Comparison of ENCODE assay signal across 23 cellular contexts in genomic region chr2:101658387-101658786, GRCh38.
"Had no signal": no experiment of that assay in that cellular context is flagged by ENCODE, and none has a peak within 500 bp of the region (broad histone marks: within the 10 kb centered on the region; RNA-seq: fewer than 3 reads in every experiment).

No MANE protein-coding gene starts in this region.

- H3K27me3 Mint-ChIP-seq: activated naive CD8-positive, alpha-beta T cell; stimulated activated naive CD8-positive, alpha-beta T cell treated with anti-CD3 and anti-CD28 coated beads, Interleukin-15, Interleukin-2, amounts not matched to agents 100 ng/mL and 50 ng/mL, for 24 hours had no signal

- H3K4me3 ChIP-seq: adrenal gland, left lung, thyroid gland, upper lobe of right lung had no signal

- H3K36me3 Mint-ChIP-seq: activated naive CD8-positive, alpha-beta T cell; natural killer cell had no signal

- H3K4me1 ChIP-seq: adrenal gland, left lung, thyroid gland, upper lobe of right lung had no signal

- H3K9me3 ChIP-seq: adrenal gland, left lung, thyroid gland, upper lobe of right lung had no signal

- DNase-seq: activated CD4-positive, alpha-beta T cell treated with anti-CD3 and anti-CD28 coated beads for 1 hour; activated CD4-positive, alpha-beta T cell treated with anti-CD3 and anti-CD28 coated beads, Interleukin-2, amount 50 U/mL, for 1 hour; activated CD8-positive, alpha-beta T cell treated with anti-CD3 and anti-CD28 coated beads, Interleukin-2, amount 10 ng/mL, durations not matched to agents 7 days and 5 days; activated gamma-delta T cell treated with Interleukin-2 at 50 U/mL for 16 hours; activated T-cell treated with anti-CD3 and anti-CD28 coated beads, Interleukin-2, amount 50 U/mL, for 1 hour; adrenal gland; cerebellar nuclear complex; cortex of kidney; foreskin fibroblast; left lung; mammary epithelial cell; midbrain; natural killer cell; retina; stimulated activated CD4-positive, alpha-beta T cell treated with anti-CD3 and anti-CD28 coated beads, Interleukin-4, amount 100 ng/mL, for 4 hours; substantia nigra; T-helper 9 cell; thyroid gland; upper lobe of right lung had no signal

- ATAC-seq: activated CD8-positive, alpha-beta T cell treated with anti-CD3 and anti-CD28 coated beads, Interleukin-2, amount 10 ng/mL, durations not matched to agents 7 days and 5 days; left lung; natural killer cell; upper lobe of right lung had no signal

- H3K36me3 ChIP-seq: adrenal gland, left lung, thyroid gland, upper lobe of right lung had no signal

- H3K27me3 ChIP-seq: adrenal gland, left lung, thyroid gland, upper lobe of right lung had no signal

- H3K27ac ChIP-seq: adrenal gland, left lung, thyroid gland, upper lobe of right lung had no signal

- H3K4me1 Mint-ChIP-seq: natural killer cell had no signal

- H3K9me3 Mint-ChIP-seq: natural killer cell had no signal

- FAIRE-seq: bronchial epithelial cell had no signal

- H3K27ac Mint-ChIP-seq: activated CD8-positive, alpha-beta T cell treated with anti-CD3 and anti-CD28 coated beads, Interleukin-2, amount 10 ng/mL, durations not matched to agents 7 days and 5 days; activated naive CD8-positive, alpha-beta T cell; natural killer cell; progenitor cell of endocrine pancreas; stimulated activated naive CD8-positive, alpha-beta T cell treated with anti-CD3 and anti-CD28 coated beads, Interleukin-15, Interleukin-2, amounts not matched to agents 100 ng/mL and 50 ng/mL, for 24 hours had no signal

- H3K4me3 Mint-ChIP-seq: activated CD8-positive, alpha-beta T cell treated with anti-CD3 and anti-CD28 coated beads, Interleukin-2, amount 10 ng/mL, durations not matched to agents 7 days and 5 days; activated naive CD8-positive, alpha-beta T cell; natural killer cell; stimulated activated naive CD8-positive, alpha-beta T cell treated with anti-CD3 and anti-CD28 coated beads, Interleukin-15, Interleukin-2, amounts not matched to agents 100 ng/mL and 50 ng/mL, for 24 hours had no signal
